8 cellular contexts compared by ENCODE assay signal in the genomic region with DNA sequence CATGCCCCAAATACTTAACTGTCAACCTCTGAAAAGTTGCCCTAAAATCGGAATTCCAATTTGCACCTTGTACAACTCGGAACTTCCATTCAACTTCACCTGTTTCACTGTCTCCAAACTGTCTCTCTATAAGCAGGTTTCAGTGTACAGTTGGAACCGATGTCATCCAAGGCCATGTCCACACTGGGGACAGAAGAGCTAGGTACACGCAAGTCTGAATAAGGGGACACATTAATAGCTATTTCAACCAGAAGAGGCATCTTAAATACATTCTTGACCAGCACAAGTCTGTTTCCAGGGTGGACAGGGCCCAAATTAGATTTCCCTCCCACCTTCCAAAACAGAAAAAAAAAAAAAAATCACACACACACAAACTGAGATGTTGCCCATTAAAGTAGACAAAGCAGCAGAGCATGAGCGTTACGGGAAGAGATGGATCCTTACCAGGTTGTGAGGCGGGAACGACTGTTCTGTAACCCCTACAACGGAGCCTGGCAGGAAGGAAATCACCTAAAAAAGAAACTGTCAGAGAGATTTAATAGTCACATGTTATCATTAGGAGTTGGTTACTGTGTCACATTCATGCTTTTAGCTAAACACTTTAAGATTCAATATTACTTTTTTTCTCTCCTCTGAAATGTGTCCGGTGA. TPM values are rescaled to one million over a fixed set of nuclear protein-coding genes. Genes with fewer than 3 reads are reported as not detected.
DNase-seq lines count a peak whose midpoint lies in the region; TF ChIP-seq lines count a peak whose summit lies in the region.

No MANE protein-coding gene starts in this region.

- no peaks in the 10 kb centered on the region for H3K9me3 ChIP-seq in SJCRH30 (replicated peaks)

- H3K4me1 ChIP-seq in SJCRH30: peaks cover 22% of the 10 kb centered on the region
- peaks cover 17% of the 10 kb centered on the region for H3K4me1 ChIP-seq in rectal smooth muscle tissue (ENCODE audit: control insufficient read depth, insufficient read depth, low read length)

- DNase-seq in SIG-M5 treated with dmso at 0.1 percent for 504 hours (lab: John Stamatoyannopoulos, UW; ENCODE audit: unreplicated experiment) (peak; percentile 29), SIG-M5 (lab: John Stamatoyannopoulos, UW) (no peak), SJCRH30 (peak in 1 of 2 experiments; percentile 46), fibroblast of mammary gland (ENCODE audit: low read depth) (no peak), SHP77 treated with DMSO at 0.1 percent for 48 hours (lab: John Stamatoyannopoulos, UW) (no peak), GF-D8 (lab: John Stamatoyannopoulos, UW) (no peak)
- no peak for DNase-seq in effector CD4-positive, alpha-beta T cell

- H3K27ac ChIP-seq in SJCRH30 (peak overlapping the region; percentile 97), rectal smooth muscle tissue (ENCODE audit: low read depth, low read length) (peak overlapping the region; percentile 93)

- H3K4me3 ChIP-seq in SJCRH30 (peak overlapping the region; percentile 90), fibroblast of mammary gland (ENCODE audit: control insufficient read depth, low read depth, low read length) (peak overlapping the region; percentile 85), rectal smooth muscle tissue (ENCODE audit: low read length) (peak overlapping the region; percentile 100)

- no peak for TF ChIP-seq CTCF in fibroblast of mammary gland (conservative IDR thresholded peaks at IDR 0.05; ENCODE audit: control insufficient read depth, insufficient read depth, low read depth, low read length)

- H3K9ac ChIP-seq in rectal smooth muscle tissue (ENCODE audit: low read length): peak overlapping the region; percentile 95

- H3K36me3 ChIP-seq in SJCRH30 (peaks cover 53% of the 10 kb centered on the region), rectal smooth muscle tissue (ENCODE audit: control insufficient read depth, insufficient read depth, low read length) (peaks cover 3% of the 10 kb centered on the region)

- H3K27me3 ChIP-seq in SJCRH30 (no peaks in the 10 kb centered on the region), rectal smooth muscle tissue (ENCODE audit: control insufficient read depth, insufficient read depth, low read length) (no peaks in the 10 kb centered on the region)

RNA-seq across cellular contexts. Expression of a gene that starts 1.7 kb away (rescaled TPM):
- 85.3 and 109 TPM in 2 replicates for total RNA-seq in SJCRH30 (2014; rRNA removed; shearing (Covaris generic))

RNA-seq across cellular contexts. Expression of a gene that starts 15.4 kb away (rescaled TPM):
- 62.1 and 71.9 TPM in 2 replicates for total RNA-seq in SJCRH30 (2014; rRNA removed; shearing (Covaris generic))

RNA-seq across cellular contexts. Expression of a gene that starts 22.8 kb away (rescaled TPM):
- 4.4 and 5.0 TPM in 2 replicates for total RNA-seq in SJCRH30 (2014; rRNA removed; shearing (Covaris generic))

RNA-seq across cellular contexts. Expression of a gene that starts 34.8 kb away (rescaled TPM):
- 94.5 and 105 TPM in 2 replicates for total RNA-seq in SJCRH30 (2014; rRNA removed; shearing (Covaris generic))

RNA-seq across cellular contexts. Expression of a gene that starts 36.1 kb away (rescaled TPM):
- 5.3 and 12.1 TPM in 2 replicates for total RNA-seq in SJCRH30 (2014; rRNA removed; shearing (Covaris generic))
